26 cellular contexts compared by ENCODE assay signal in genomic region chr22:48500481-48501230, GRCh38.
DNase-seq lines count a peak whose midpoint lies in the region; ATAC-seq and TF ChIP-seq lines count a peak whose summit lies in the region.
"Had no signal": no experiment of that assay in that cellular context is flagged by ENCODE, and none has a peak within 500 bp of the region (broad histone marks: within the 10 kb centered on the region; RNA-seq: fewer than 3 reads in every experiment).

No MANE protein-coding gene starts in this region.

- no peaks in the 10 kb centered on the region for H3K36me3 ChIP-seq in NT2/D1 (ENCODE audit: insufficient read depth, insufficient read length, low read length)
- H3K36me3 ChIP-seq: adrenal gland, prostate gland, tibial artery, WERI-Rb-1 had no signal

- DNase-seq in ELF-1 (ENCODE audit: low read depth, low spot score) (peak; percentile 82), NT2/D1 (ENCODE audit: low read depth, low spot score) (no peak), fibroblast of pulmonary artery (ENCODE audit: low read depth) (peak; percentile 4), retina (peak; percentile 50), MV-4-11 (lab: John Stamatoyannopoulos, UW) (no peak)
- DNase-seq: activated CD4-positive, alpha-beta T cell treated with anti-CD3 and anti-CD28 coated beads, Interleukin-2, amount 50 U/mL, for 4 hours; activated effector memory CD4-positive, alpha-beta T cell treated with anti-CD3 and anti-CD28 coated beads, Interleukin-2, amount 50 U/mL, for 16 hours; adrenal gland; AML-193; cerebellar nuclear complex; DMS79; effector CD8-positive, alpha-beta T cell; NCI-H187; NCI-H446; nephron progenitor cell; small intestine; stimulated activated CD4-positive, alpha-beta T cell treated with anti-CD3 and anti-CD28 coated beads, Interleukin-4, amount 100 ng/mL, for 24 hours; tibial artery; WERI-Rb-1 had no signal

- ATAC-seq in HG02981 (IDR thresholded peaks at IDR 0.05; ENCODE audit: unreplicated experiment) (no peak), HG02938 (IDR thresholded peaks at IDR 0.05; ENCODE audit: unreplicated experiment) (no peak)
- ATAC-seq: esophagus mucosa, K562, left lobe of liver, Panc1 had no signal

- H3K9ac ChIP-seq in NT2/D1 (ENCODE audit: insufficient read length, low read depth): peak overlapping the region; percentile 21

- no peaks in the 10 kb centered on the region for H3K27me3 ChIP-seq in NT2/D1 (ENCODE audit: insufficient read depth, insufficient read length)
- H3K27me3 ChIP-seq: adrenal gland had no signal

- no peak for TF ChIP-seq CTCF in fibroblast of pulmonary artery (IDR thresholded peaks at IDR 0.05; ENCODE audit: low read length, missing control alignments)

- H3K9me3 ChIP-seq in NT2/D1 (ENCODE audit: insufficient read depth, low read length): no peaks in the 10 kb centered on the region
- H3K9me3 ChIP-seq: adrenal gland, prostate gland, tibial artery had no signal

- H3K4me3 ChIP-seq in NT2/D1 (ENCODE audit: insufficient read length, low read depth) (no peak overlapping the region), fibroblast of pulmonary artery (replicated peaks; ENCODE audit: low read depth, low read length) (no peak overlapping the region)
- H3K4me3 ChIP-seq: adrenal gland, K562, prostate gland, tibial artery had no signal

- peaks cover 16% of the 10 kb centered on the region for H3K4me1 ChIP-seq in NT2/D1 (ENCODE audit: insufficient read depth, insufficient read length)
- H3K4me1 ChIP-seq: adrenal gland, prostate gland had no signal

Comparison
In these comparisons a context has a peak if more than half of its experiments do, and no peak if none do; other contexts are left out.
1. DNase-seq: peak in ELF-1 (single experiment), fibroblast of pulmonary artery (single experiment) and retina (single experiment); none in NT2/D1 (single experiment) and MV-4-11 (single experiment).